Comparison of ENCODE assay signal across 12 cellular contexts in the genomic region with DNA sequence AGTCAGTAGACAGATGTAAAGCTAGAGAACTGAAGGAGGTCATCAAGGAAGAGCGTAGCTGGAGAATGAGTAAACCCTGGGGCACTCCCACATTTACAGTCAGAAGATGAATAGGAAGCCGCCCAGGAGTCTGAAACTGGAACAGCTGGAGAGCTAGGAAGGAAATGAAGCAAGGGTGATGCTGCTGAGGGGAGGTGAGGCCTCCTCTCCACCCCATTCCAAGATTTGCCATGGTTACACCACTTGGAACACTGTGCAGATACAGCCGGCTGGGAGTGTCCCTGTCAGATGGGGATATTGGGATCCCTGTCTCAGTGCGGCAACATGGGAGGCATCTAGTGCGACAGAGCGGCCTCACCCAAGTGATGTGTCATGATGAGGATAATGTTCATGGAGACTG. TPM values are rescaled to one million over a fixed set of nuclear protein-coding genes. Genes with fewer than 3 reads are reported as not detected.
DNase-seq lines count a peak whose midpoint lies in the region; ATAC-seq and TF ChIP-seq lines count a peak whose summit lies in the region.
"Had no signal": no experiment of that assay in that cellular context is flagged by ENCODE, and none has a peak within 500 bp of the region (broad histone marks: within the 10 kb centered on the region; RNA-seq: fewer than 3 reads in every experiment).

No MANE protein-coding gene starts in this region.

- peaks cover 11% of the 10 kb centered on the region for H3K79me2 ChIP-seq in mammary epithelial cell (ENCODE audit: insufficient read depth, low read length)

- H3K27me3 ChIP-seq in mammary epithelial cell (ENCODE audit: insufficient read depth, low read length) (no peaks in the 10 kb centered on the region), right cardiac atrium (ENCODE audit: control insufficient read depth, insufficient read depth) (no peaks in the 10 kb centered on the region), transverse colon (no peaks in the 10 kb centered on the region)
- H3K27me3 ChIP-seq: testis had no signal

- no peaks in the 10 kb centered on the region for H4K20me1 ChIP-seq in mammary epithelial cell (ENCODE audit: insufficient read depth, low read length)

- no peak for TF ChIP-seq EP300 in transverse colon (IDR thresholded peaks at IDR 0.05; ENCODE audit: low read depth)

- H3K4me3 ChIP-seq in HFF-Myc (replicated peaks; ENCODE audit: low read depth, low read length) (no peak overlapping the region), mammary epithelial cell (replicated peaks in 1 of 3; ENCODE audit: insufficient read depth in 1 of 3, low read depth in 2 of 3, low read length in 3 of 3) (no peak overlapping the region), right cardiac atrium (ENCODE audit: low read length) (no peak overlapping the region), transverse colon (no peak overlapping the region)
- H3K4me3 ChIP-seq: testis had no signal

- 100% methylated on average over 6 of the region's 6 CpGs for WGBS in mammary epithelial cell (ENCODE audit: low coverage, missing lambda C conversion rate)
- 78% methylated on average over 6 of the region's 6 CpGs for WGBS in right cardiac atrium
- WGBS in transverse colon (ENCODE audit: low coverage in 1 of 2), 2 donors, result 21 to 60% methylated on average over 2 to 6 of the region's 6 CpGs

- H3K4me1 ChIP-seq in mammary epithelial cell (ENCODE audit: insufficient read depth, low read length) (peaks cover under 1% of the 10 kb centered on the region), right cardiac atrium (ENCODE audit: control insufficient read depth, insufficient read depth, low read length) (peaks cover 26% of the 10 kb centered on the region), transverse colon (peaks cover 13 to 65% (median 36%) of the 10 kb centered on the region in 4 donors)

- CTCF ChIA-PET in mammary epithelial cell (lab: Charles Lee; ENCODE audit: low non-redundant PET), result no interaction called here

- no peak overlapping the region for H2AFZ ChIP-seq in mammary epithelial cell (ENCODE audit: low read depth, low read length)

- peak; percentile 42 to 85 for ATAC-seq in right cardiac atrium
- ATAC-seq: activated CD8-positive, alpha-beta memory T cell treated with anti-CD3 and anti-CD28 coated beads, Interleukin-2, amount 10 ng/mL, durations not matched to agents 7 days and 5 days had no signal

- H3K27ac ChIP-seq in mammary epithelial cell (ENCODE audit: insufficient read depth, low read depth, low read length), result no peak overlapping the region
- no peak overlapping the region for H3K27ac ChIP-seq in right cardiac atrium (ENCODE audit: low read length)
- peak overlapping the region; percentile 55 to 84 (median 66) for H3K27ac ChIP-seq in transverse colon
- H3K27ac ChIP-seq: testis had no signal

- no peaks in the 10 kb centered on the region for H3K36me3 ChIP-seq in mammary epithelial cell (ENCODE audit: insufficient read depth, low read length)
- no peaks in the 10 kb centered on the region for H3K36me3 ChIP-seq in transverse colon

- intact Hi-C loops in mammary epithelial cell (cut with micrococcal nuclease) (no loop called here), right cardiac atrium (cut with DNase I) (no loop called here), transverse colon (cut with DNase I; ENCODE audit: low total_unique reads) (no loop called here), head of caudate nucleus (cut with DNase I) (no loop called here)

- no peak for TF ChIP-seq POLR2A in transverse colon (IDR thresholded peaks at IDR 0.05)

- in situ Hi-C loops in mammary epithelial cell (cut with MboI; ENCODE audit: low sequenced_read_pairs in 2 of 2), result no loop called here
- in situ Hi-C loops in transverse colon (cut with MboI; ENCODE audit: low pct_ligation_motif_present in 1 of 4, low pct_unique_long_range_greater_than_20kb in 1 of 4, low sequenced_read_pairs in 3 of 4), result no loop called here

- BruUV-seq in mammary epithelial cell (replicated peaks; lab: Mats Ljungman, UMichigan), result no TSS peak

- no peak overlapping the region for H3K9ac ChIP-seq in mammary epithelial cell (ENCODE audit: insufficient read depth, low read length)

- DNase-seq in HFF-Myc (ENCODE audit: extremely low read depth, low read depth), result peak; percentile 6
- peak; percentile 35 for DNase-seq in mammary epithelial cell
- peak in 1 of 3 donors; percentile 31 for DNase-seq in right cardiac atrium
- peak; percentile 63 for DNase-seq in transverse colon
- no peak for DNase-seq in COR-L47 (lab: John Stamatoyannopoulos, UW)
- DNase-seq in NCI-H345 treated with DMSO at 0.1 percent for 48 hours (lab: John Stamatoyannopoulos, UW; ENCODE audit: unreplicated experiment), result no peak
- no peak for DNase-seq in head of caudate nucleus
- DNase-seq: activated CD8-positive, alpha-beta memory T cell treated with anti-CD3 and anti-CD28 coated beads, Interleukin-2, amount 10 ng/mL, durations not matched to agents 7 days and 5 days; NCI-H1105; NCI-H748 treated with DMSO at 0.1 percent for 48 hours; retina; testis had no signal

- H3K9me3 ChIP-seq in mammary epithelial cell (replicated peaks; ENCODE audit: insufficient read depth, low read length) (no peaks in the 10 kb centered on the region), right cardiac atrium (ENCODE audit: control insufficient read depth, low read length) (no peaks in the 10 kb centered on the region), transverse colon (no peaks in the 10 kb centered on the region)
- H3K9me3 ChIP-seq: testis had no signal

- TF ChIP-seq CTCF in HFF-Myc (IDR thresholded peaks at IDR 0.05; ENCODE audit: low read depth, low read length, missing control alignments) (no peak), mammary epithelial cell (conservative IDR thresholded peaks at IDR 0.05 in 1 of 2, IDR thresholded peaks at IDR 0.05 in 1 of 2; ENCODE audit: extremely low read depth in 1 of 2, insufficient read depth in 1 of 2, low read depth in 1 of 2, low read length in 2 of 2) (no peak), transverse colon (IDR thresholded peaks at IDR 0.05) (no peak)

- H3K4me2 ChIP-seq in mammary epithelial cell (ENCODE audit: insufficient read depth, low read depth, low read length), result no peak overlapping the region

- dilution Hi-C loops in mammary epithelial cell (cut with HindIII; ENCODE audit: low sequenced_read_pairs), result no loop called here

RNA-seq across cellular contexts. Expression of a gene that starts 51.8 kb away (rescaled TPM):
- total RNA-seq in mammary epithelial cell (100 to 1,000 TPM; 131 to 411 TPM), right cardiac atrium (100 to 1,000 TPM; 362 to 456 (median 404) TPM), transverse colon (100 to 1,000 TPM; 112 to 531 (median 220) TPM)
- polyA plus RNA-seq in mammary epithelial cell (344 TPM), right cardiac atrium (285 TPM)
- polyA minus RNA-seq in mammary epithelial cell, result 965 TPM

RNA-seq across cellular contexts. Expression of a gene that starts 58.8 kb away (rescaled TPM):
- total RNA-seq in mammary epithelial cell (10 to 100 TPM; 11.3 to 13.0 TPM), right cardiac atrium (10 to 100 TPM; 21.1 to 22.7 (median 22.2) TPM), transverse colon (10 to 100 TPM; 16.7 to 27.8 (median 22.7) TPM)
- polyA plus RNA-seq in mammary epithelial cell (4.5 TPM), right cardiac atrium (10.6 TPM)
- polyA minus RNA-seq in mammary epithelial cell, result 11.9 TPM

Comparison
In these comparisons a context has a peak if more than half of its experiments do, and no peak if none do; other contexts are left out.
1. DNase-seq: peak in HFF-Myc (single experiment), mammary epithelial cell (single experiment) and transverse colon (single experiment); none in COR-L47 (single experiment), NCI-H345 treated with DMSO at 0.1 percent for 48 hours (single experiment) and head of caudate nucleus (0 of 42).
2. H3K27ac ChIP-seq: peak in transverse colon (4 of 4); none in mammary epithelial cell (single experiment) and right cardiac atrium (single experiment).